2 cellular contexts compared by ENCODE assay signal in the genomic region with DNA sequence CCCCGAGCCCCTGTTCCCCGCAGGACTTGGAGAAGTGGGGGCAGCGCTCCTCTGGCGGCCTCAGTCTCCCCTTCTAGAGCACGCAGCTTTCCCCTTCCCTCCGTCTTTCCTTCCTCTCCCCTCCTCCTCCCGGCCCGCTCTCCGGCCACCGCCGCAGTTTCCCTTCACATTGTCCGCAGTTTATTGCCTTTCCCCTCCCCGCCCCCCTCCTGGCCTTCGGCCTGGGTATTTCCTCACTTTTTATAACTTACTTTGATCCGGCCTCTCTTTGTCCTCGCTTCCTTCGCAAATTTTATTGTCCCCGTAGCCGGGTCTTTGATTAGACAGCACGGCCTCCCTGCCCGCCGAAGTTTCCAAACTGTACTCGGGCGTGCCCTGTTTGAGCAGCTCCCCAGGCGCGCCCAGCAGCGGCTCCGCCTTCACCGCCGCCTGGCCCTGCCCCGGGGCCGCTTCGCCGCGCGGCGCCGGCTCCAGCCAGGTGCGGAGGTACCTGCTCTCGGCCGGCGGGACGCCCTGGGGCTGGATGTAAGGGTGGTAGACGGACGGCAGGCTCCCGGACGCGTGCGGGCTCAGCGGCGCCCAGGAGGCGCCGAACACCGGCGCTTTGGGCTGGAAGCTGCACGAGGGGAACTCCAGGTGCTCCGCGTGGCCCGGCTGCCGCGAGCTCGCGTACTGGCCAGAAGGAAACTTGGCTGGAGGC.
TF ChIP-seq lines count a peak whose summit lies in the region.

No MANE protein-coding gene starts in this region.

TF ChIP-seq in Ishikawa, 13 proteins besides CTCF, POLR2A, EP300 and RAD21:
- no peak for TF ChIP-seq NFIC (IDR thresholded peaks at IDR 0.05)
- TF ChIP-seq, protein P1, sequence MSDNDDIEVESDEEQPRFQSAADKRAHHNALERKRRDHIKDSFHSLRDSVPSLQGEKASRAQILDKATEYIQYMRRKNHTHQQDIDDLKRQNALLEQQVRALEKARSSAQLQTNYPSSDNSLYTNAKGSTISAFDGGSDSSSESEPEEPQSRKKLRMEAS (IDR thresholded peaks at IDR 0.05): peak; percentile 14; the same call in 1 of the 2 replicates

TF ChIP-seq in HepG2, 621 proteins besides CTCF, POLR2A, EP300 and RAD21:
- peak; percentile 79 for TF ChIP-seq EZH2 (conservative IDR thresholded peaks at IDR 0.05; ENCODE audit: low read depth, low read length)
- TF ChIP-seq, protein P2, sequence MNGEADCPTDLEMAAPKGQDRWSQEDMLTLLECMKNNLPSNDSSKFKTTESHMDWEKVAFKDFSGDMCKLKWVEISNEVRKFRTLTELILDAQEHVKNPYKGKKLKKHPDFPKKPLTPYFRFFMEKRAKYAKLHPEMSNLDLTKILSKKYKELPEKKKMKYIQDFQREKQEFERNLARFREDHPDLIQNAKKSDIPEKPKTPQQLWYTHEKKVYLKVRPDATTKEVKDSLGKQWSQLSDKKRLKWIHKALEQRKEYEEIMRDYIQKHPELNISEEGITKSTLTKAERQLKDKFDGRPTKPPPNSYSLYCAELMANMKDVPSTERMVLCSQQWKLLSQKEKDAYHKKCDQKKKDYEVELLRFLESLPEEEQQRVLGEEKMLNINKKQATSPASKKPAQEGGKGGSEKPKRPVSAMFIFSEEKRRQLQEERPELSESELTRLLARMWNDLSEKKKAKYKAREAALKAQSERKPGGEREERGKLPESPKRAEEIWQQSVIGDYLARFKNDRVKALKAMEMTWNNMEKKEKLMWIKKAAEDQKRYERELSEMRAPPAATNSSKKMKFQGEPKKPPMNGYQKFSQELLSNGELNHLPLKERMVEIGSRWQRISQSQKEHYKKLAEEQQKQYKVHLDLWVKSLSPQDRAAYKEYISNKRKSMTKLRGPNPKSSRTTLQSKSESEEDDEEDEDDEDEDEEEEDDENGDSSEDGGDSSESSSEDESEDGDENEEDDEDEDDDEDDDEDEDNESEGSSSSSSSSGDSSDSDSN (CRISPR knock-in tag; IDR thresholded peaks at IDR 0.05): 0 out of 2 replicates have a peak, but pooled peaks have one; percentile 14
- TF ChIP-seq ZC3H4 (CRISPR knock-in tag; IDR thresholded peaks at IDR 0.05; ENCODE audit: borderline replicate concordance): no peak
- no peak for TF ChIP-seq PRMT3 (CRISPR knock-in tag; IDR thresholded peaks at IDR 0.05; ENCODE audit: borderline replicate concordance, low read depth)
